In the genomic region with DNA sequence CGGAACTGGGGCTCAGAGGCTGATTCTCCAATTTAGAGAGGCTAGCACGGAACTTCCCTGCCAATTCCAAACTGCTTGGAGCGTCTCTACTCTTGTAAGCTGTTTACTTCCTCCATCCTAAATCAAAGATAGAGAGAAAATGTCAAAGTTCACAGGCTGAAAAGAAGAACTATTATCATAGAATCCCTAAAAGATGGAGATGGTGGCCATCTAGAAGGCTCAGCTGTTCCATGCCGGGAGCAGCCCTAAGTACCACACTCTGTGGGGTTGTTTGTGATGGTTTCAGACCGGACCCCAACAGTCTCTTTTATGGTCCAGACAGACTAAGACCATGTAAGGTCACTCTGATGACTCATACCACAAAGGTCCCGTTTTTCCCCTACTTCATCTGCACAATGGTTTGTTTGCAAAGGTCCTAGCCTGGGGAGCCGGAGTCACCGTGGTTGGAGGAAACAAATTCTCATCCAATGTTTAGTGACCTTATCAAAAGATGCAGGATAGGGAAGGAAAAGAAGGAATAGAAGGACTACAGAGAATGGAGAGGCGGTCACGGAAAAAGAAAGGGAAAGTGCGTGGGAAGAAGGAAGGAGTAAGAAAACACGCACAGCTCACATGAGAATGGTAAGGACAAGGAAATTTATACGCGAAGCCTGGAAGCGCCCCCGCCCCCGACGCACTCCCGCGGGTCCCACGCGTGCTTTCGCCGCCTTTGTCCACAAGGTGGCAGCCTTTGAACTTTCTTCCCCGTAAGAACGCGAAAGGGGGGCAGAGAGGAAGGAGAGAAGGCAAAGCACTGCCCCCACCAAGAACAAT, we compare ENCODE assay signal across 9 cellular contexts. TPM values are rescaled to one million over a fixed set of nuclear protein-coding genes. Genes with fewer than 3 reads are reported as not detected.
DNase-seq lines count a peak whose midpoint lies in the region; ATAC-seq and TF ChIP-seq lines count a peak whose summit lies in the region.
"Had no signal": no experiment of that assay in that cellular context is flagged by ENCODE, and none has a peak within 500 bp of the region (broad histone marks: within the 10 kb centered on the region; RNA-seq: fewer than 3 reads in every experiment).

No MANE protein-coding gene starts in this region.

- DNase-seq in GM23338 (ENCODE audit: low spot score) (peak; percentile 17), NCI-H524 treated with DMSO at 0.1 percent for 48 hours (lab: John Stamatoyannopoulos, UW) (peak; percentile 49), activated T-cell treated with anti-CD3 and anti-CD28 coated beads for 1 hour (ENCODE audit: low read depth) (peak; percentile 31), esophagus squamous epithelium (lab: John Stamatoyannopoulos, UW) (no peak), superior temporal gyrus (ENCODE audit: extremely low spot score) (peak; percentile 81), mesenteric fat pad (ENCODE audit: low spot score) (no peak)

- no peak overlapping the region for H3K27ac Mint-ChIP-seq in GM23338

- H3K9me3 Mint-ChIP-seq in GM23338, result no peaks in the 10 kb centered on the region

- intact Hi-C loops in esophagus squamous epithelium (cut with DNase I), result loop anchor here (5.0 kb wide), 1 partner anchor 295 kb away; no protein-coding TSS in a partner anchor

- H3K4me2 ChIP-seq in BLaER1 treated with 17β-estradiol and CSF1 and Interleukin-3, amounts not matched to agents 10 nM and 100 nM, result peak overlapping the region; percentile 88 to 98 (median 97)
- peak overlapping the region; percentile 96 for H3K4me2 ChIP-seq in GM23338

- peak overlapping the region; percentile 60; the same call in 1 of the 2 replicates for H2AFZ ChIP-seq in GM23338

- H3K4me1 ChIP-seq in BLaER1 treated with 17β-estradiol and CSF1 and Interleukin-3, amounts not matched to agents 10 nM and 100 nM, result peaks cover 11 to 20% (median 15%) of the 10 kb centered on the region in 10 experiments; a peak in 18 of 20 replicates
- H3K4me1 ChIP-seq in GM23338 (ENCODE audit: insufficient read depth), result peaks cover 15% of the 10 kb centered on the region
- peaks cover 0 to 49% (median 23%) of the 10 kb centered on the region in 3 donors for H3K4me1 ChIP-seq in esophagus squamous epithelium
- H3K4me1 ChIP-seq in muscle layer of duodenum (ENCODE audit: control insufficient read depth in 1 of 2, insufficient read depth in 2 of 2, low read length in 2 of 2), result peaks cover 0 to 28% of the 10 kb centered on the region in 2 donors

- H3K9me2 ChIP-seq in GM23338 (ENCODE audit: insufficient read depth), result no peaks in the 10 kb centered on the region

- peaks cover 0 to 9% (median 0%) of the 10 kb centered on the region in 11 experiments; a peak in 4 of 22 replicates for H4K20me1 ChIP-seq in BLaER1 treated with 17β-estradiol and CSF1 and Interleukin-3, amounts not matched to agents 10 nM and 100 nM
- H4K20me1 ChIP-seq in GM23338 (replicated peaks; ENCODE audit: insufficient read depth), result no peaks in the 10 kb centered on the region

- H3K36me3 Mint-ChIP-seq in GM23338 (ENCODE audit: low read depth), result no peaks in the 10 kb centered on the region; the same call in 2 of the 3 replicates

- H3K27ac ChIP-seq in BLaER1 treated with 17β-estradiol and CSF1 and Interleukin-3, amounts not matched to agents 10 nM and 100 nM, result peak overlapping the region in 2 of 11 experiments; percentile 52 to 57; a peak in 2 of 22 replicates
- H3K27ac ChIP-seq in GM23338 (ENCODE audit: low read depth) (no peak overlapping the region), esophagus squamous epithelium (peak overlapping the region in 3 of 4 donors; percentile 86 to 91 (median 91)), muscle layer of duodenum (ENCODE audit: low read length) (peak overlapping the region; percentile 42)

- no peaks in the 10 kb centered on the region for H3K36me3 ChIP-seq in BLaER1 treated with 17β-estradiol and CSF1 and Interleukin-3, amounts not matched to agents 10 nM and 100 nM
- H3K36me3 ChIP-seq in GM23338 (ENCODE audit: insufficient read depth) (no peaks in the 10 kb centered on the region), esophagus squamous epithelium (no peaks in the 10 kb centered on the region), muscle layer of duodenum (ENCODE audit: control insufficient read depth in 1 of 2, insufficient read depth in 2 of 2, low read length in 2 of 2) (no peaks in the 10 kb centered on the region)

- no peaks in the 10 kb centered on the region for H3K9me3 ChIP-seq in BLaER1 treated with 17β-estradiol and CSF1 and Interleukin-3, amounts not matched to agents 10 nM and 100 nM (replicated peaks in 1 of 11)
- H3K9me3 ChIP-seq in esophagus squamous epithelium (no peaks in the 10 kb centered on the region), muscle layer of duodenum (ENCODE audit: control insufficient read depth in 1 of 2, low read length in 2 of 2) (no peaks in the 10 kb centered on the region)

- no peak; the same call in 2 of the 3 replicates for ATAC-seq in GM23338

- peaks cover 22 to 41% (median 29%) of the 10 kb centered on the region in 11 experiments for H3K27me3 ChIP-seq in BLaER1 treated with 17β-estradiol and CSF1 and Interleukin-3, amounts not matched to agents 10 nM and 100 nM
- H3K27me3 ChIP-seq in GM23338 (ENCODE audit: insufficient read depth) (peaks cover 24% of the 10 kb centered on the region), esophagus squamous epithelium (peaks cover 0 to 22% (median 0%) of the 10 kb centered on the region in 4 donors), muscle layer of duodenum (ENCODE audit: low read depth, low read length) (peaks cover 11% of the 10 kb centered on the region)

- peaks cover 31% of the 10 kb centered on the region for H3K79me2 ChIP-seq in GM23338 (replicated peaks; ENCODE audit: insufficient read depth)

- peak overlapping the region; percentile 70 to 83 (median 77) for H3K4me3 ChIP-seq in BLaER1 treated with 17β-estradiol and CSF1 and Interleukin-3, amounts not matched to agents 10 nM and 100 nM
- H3K4me3 ChIP-seq in GM23338, result peak overlapping the region; percentile 77
- peak overlapping the region; percentile 47 to 87 (median 76) for H3K4me3 ChIP-seq in esophagus squamous epithelium
- H3K4me3 ChIP-seq in muscle layer of duodenum (ENCODE audit: low read depth in 1 of 2, low read length in 2 of 2), result peak overlapping the region; percentile 70 to 93

- TF ChIP-seq CTCF in GM23338 (conservative IDR thresholded peaks at IDR 0.05; ENCODE audit: low read depth in 2 of 2) (peak; percentile 74 to 80), esophagus squamous epithelium (IDR thresholded peaks at IDR 0.05) (peak in 5 of 6 experiments; percentile 76 to 79 (median 77))

- peak overlapping the region; percentile 80 for H3K4me3 Mint-ChIP-seq in GM23338

- TF ChIP-seq POLR2A in esophagus squamous epithelium (IDR thresholded peaks at IDR 0.05), result no peak

- no peaks in the 10 kb centered on the region for H3F3A ChIP-seq in GM23338 (replicated peaks; ENCODE audit: low read depth)

- 9 to 12% methylated on average over 26 of the region's 27 CpGs for WGBS in esophagus squamous epithelium, 2 donors

- H3K9ac ChIP-seq in BLaER1 treated with 17β-estradiol and CSF1 and Interleukin-3, amounts not matched to agents 10 nM and 100 nM, result peak overlapping the region; percentile 60 to 81 (median 72); a peak in 21 of 22 replicates

- peaks cover 20% of the 10 kb centered on the region for H3K4me1 Mint-ChIP-seq in GM23338

- peaks cover 13% of the 10 kb centered on the region for H3K27me3 Mint-ChIP-seq in GM23338 (ENCODE audit: insufficient read depth, low read depth, poor library complexity)

TF ChIP-seq in GM23338, 12 proteins besides CTCF, POLR2A, EP300 and RAD21 (continues in another document):
- TF ChIP-seq STAT1 (IDR thresholded peaks at IDR 0.05; ENCODE audit: unreplicated experiment) (no peak), EZH2phosphoT487 (IDR thresholded peaks at IDR 0.05; ENCODE audit: unreplicated experiment) (no peak), ZNF331 (CRISPR knock-in tag; IDR thresholded peaks at IDR 0.05; ENCODE audit: low read depth) (no peak), NANOG (IDR thresholded peaks at IDR 0.05; ENCODE audit: borderline replicate concordance) (no peak)

RNA-seq across cellular contexts. Expression of gene ANTXR1, which starts 0.5 kb away (rescaled TPM):
- total RNA-seq in GM23338 (2014; rRNA removed; shearing (Covaris generic)), result 23.1 and 24.7 TPM in 2 replicates
- 13.3 and 16.1 TPM in 2 replicates for polyA plus RNA-seq in GM23338 (2016; fragmentation: Nextera tagmentation; extraction: Ambion mirVana)
- 10 to 100 TPM in 3 of 4 donors, 1 to 10 TPM in 1; 7.8 to 50.9 (median 17.3) TPM for total RNA-seq in esophagus squamous epithelium
- 51.9 TPM for total RNA-seq in mesenteric fat pad

RNA-seq across cellular contexts. Expression of gene GKN1, which starts 38.1 kb away (rescaled TPM):
- not detected in 2 replicates for total RNA-seq in GM23338 (2014; rRNA removed; shearing (Covaris generic))
- polyA plus RNA-seq in GM23338 (2016; fragmentation: Nextera tagmentation; extraction: Ambion mirVana), result not detected in 2 replicates
- total RNA-seq in esophagus squamous epithelium, result 1 to 10 TPM in 1 of 4 donors, not detected in 3; 2.5 TPM
- total RNA-seq in mesenteric fat pad, result not detected
- total RNA-seq: LHCN-M2 had no signal

RNA-seq across cellular contexts. Expression of gene GKN2, which starts 59.8 kb away (rescaled TPM):
- not detected in 2 replicates for total RNA-seq in GM23338 (2014; rRNA removed; shearing (Covaris generic))
- not detected in 2 replicates for polyA plus RNA-seq in GM23338 (2016; fragmentation: Nextera tagmentation; extraction: Ambion mirVana)
- total RNA-seq in esophagus squamous epithelium (not detected), mesenteric fat pad (not detected)
- total RNA-seq: LHCN-M2 had no signal

Comparison
In these comparisons a context has a peak if more than half of its experiments do, and no peak if none do; other contexts are left out.
1. DNase-seq: peak in GM23338 (single experiment), NCI-H524 treated with DMSO at 0.1 percent for 48 hours (single experiment), activated T-cell treated with anti-CD3 and anti-CD28 coated beads for 1 hour (single experiment) and superior temporal gyrus (single experiment); none in esophagus squamous epithelium (single experiment) and mesenteric fat pad (single experiment).
2. Peak in every context shown above with its lines, with median percentiles within 50 percentile points of each other: H3K4me3 ChIP-seq.